Comparison of ENCODE assay signal across 7 cellular contexts in genomic region chr13:20193142-20193923, GRCh38. TPM values are rescaled to one million over a fixed set of nuclear protein-coding genes. Genes with fewer than 3 reads are reported as not detected.
DNase-seq lines count a peak whose midpoint lies in the region; ATAC-seq and TF ChIP-seq lines count a peak whose summit lies in the region.

No MANE protein-coding gene starts in this region.

- intact Hi-C loops in activated T-helper 1 cell treated with anti-CD3 and anti-CD28 coated beads, Interleukin-12 subunit alpha, Interleukin-12 subunit beta, Interleukin-2, Interleukin-4 antibody, amounts not matched to agents 30 ng/mL and 10 ng/mL and 1 ng/mL, durations not matched to agents 14 hours and 24 hours and 36 hours (cut with micrococcal nuclease) = no loop called here
- intact Hi-C loops in stomach (cut with DNase I; ENCODE audit: low total_unique reads) = no loop called here

- peak overlapping the region; percentile 75 for H3K4me3 Mint-ChIP-seq in activated T-helper 1 cell treated with anti-CD3 and anti-CD28 coated beads, Interleukin-12 subunit alpha, Interleukin-12 subunit beta, Interleukin-2, Interleukin-4 antibody, amounts not matched to agents 30 ng/mL and 10 ng/mL and 1 ng/mL, durations not matched to agents 14 hours and 24 hours and 36 hours

- no peaks in the 10 kb centered on the region for H3K9me3 Mint-ChIP-seq in activated T-helper 1 cell treated with anti-CD3 and anti-CD28 coated beads, Interleukin-12 subunit alpha, Interleukin-12 subunit beta, Interleukin-2, Interleukin-4 antibody, amounts not matched to agents 30 ng/mL and 10 ng/mL and 1 ng/mL, durations not matched to agents 14 hours and 24 hours and 36 hours

- no peak overlapping the region for H3K9ac ChIP-seq in iPS-20b (ENCODE audit: low read depth, low read length)

- no peak for TF ChIP-seq RAD21 in Ishikawa (IDR thresholded peaks at IDR 0.05; ENCODE audit: low read depth)

- peak overlapping the region; percentile 55 for H3K4me3 ChIP-seq in iPS-20b (ENCODE audit: low read length)
- peak overlapping the region; percentile 52 to 80 (median 68) for H3K4me3 ChIP-seq in stomach

- H3K27ac ChIP-seq in iPS-20b (ENCODE audit: low read length) = no peak overlapping the region
- H3K27ac ChIP-seq in stomach = no peak overlapping the region

- H3K4me1 ChIP-seq in iPS-20b (ENCODE audit: insufficient read depth, low read length) (peaks cover 11% of the 10 kb centered on the region; the same call in 1 of the 2 replicates), stomach (peaks cover 18 to 31% (median 28%) of the 10 kb centered on the region in 4 donors)

- H3K27ac Mint-ChIP-seq in activated T-helper 1 cell treated with anti-CD3 and anti-CD28 coated beads, Interleukin-12 subunit alpha, Interleukin-12 subunit beta, Interleukin-2, Interleukin-4 antibody, amounts not matched to agents 30 ng/mL and 10 ng/mL and 1 ng/mL, durations not matched to agents 14 hours and 24 hours and 36 hours = no peak overlapping the region

- TF ChIP-seq CTCF in stomach (IDR thresholded peaks at IDR 0.05) = no peak

- 1 to 2% (median 2%) methylated on average over 31 to 54 of the region's 54 CpGs for WGBS in stomach, 5 donors

- H3K27me3 ChIP-seq in iPS-20b (ENCODE audit: insufficient read depth, low read length) = peaks cover 90% of the 10 kb centered on the region
- peaks cover 13 to 66% (median 46%) of the 10 kb centered on the region in 3 donors for H3K27me3 ChIP-seq in stomach

- TF ChIP-seq EP300 in Ishikawa (IDR thresholded peaks at IDR 0.05; ENCODE audit: borderline replicate concordance) (no peak), stomach (IDR thresholded peaks at IDR 0.05) (no peak)

- peaks cover 2% of the 10 kb centered on the region for H3K36me3 Mint-ChIP-seq in activated T-helper 1 cell treated with anti-CD3 and anti-CD28 coated beads, Interleukin-12 subunit alpha, Interleukin-12 subunit beta, Interleukin-2, Interleukin-4 antibody, amounts not matched to agents 30 ng/mL and 10 ng/mL and 1 ng/mL, durations not matched to agents 14 hours and 24 hours and 36 hours (ENCODE audit: low read depth)

- H3K27me3 Mint-ChIP-seq in activated T-helper 1 cell treated with anti-CD3 and anti-CD28 coated beads, Interleukin-12 subunit alpha, Interleukin-12 subunit beta, Interleukin-2, Interleukin-4 antibody, amounts not matched to agents 30 ng/mL and 10 ng/mL and 1 ng/mL, durations not matched to agents 14 hours and 24 hours and 36 hours (ENCODE audit: insufficient read depth) = peaks cover 61% of the 10 kb centered on the region

- peaks cover 24% of the 10 kb centered on the region for H3K4me1 Mint-ChIP-seq in activated T-helper 1 cell treated with anti-CD3 and anti-CD28 coated beads, Interleukin-12 subunit alpha, Interleukin-12 subunit beta, Interleukin-2, Interleukin-4 antibody, amounts not matched to agents 30 ng/mL and 10 ng/mL and 1 ng/mL, durations not matched to agents 14 hours and 24 hours and 36 hours (ENCODE audit: low read depth)

- no peak for TF ChIP-seq POLR2A in stomach (IDR thresholded peaks at IDR 0.05)

- no peak for DNase-seq in activated T-helper 1 cell treated with anti-CD3 and anti-CD28 coated beads, Interleukin-12 subunit alpha, Interleukin-12 subunit beta, Interleukin-2, Interleukin-4 antibody, amounts not matched to agents 30 ng/mL and 10 ng/mL and 1 ng/mL, durations not matched to agents 14 hours and 24 hours and 36 hours (ENCODE audit: low spot score)
- DNase-seq in stomach = no peak
- no peak for DNase-seq in 8988T
- DNase-seq in activated CD4-positive, alpha-beta T cell treated with anti-CD3 and anti-CD28 coated beads for 48 hours = no peak

- no peak for ATAC-seq in GM19467 (IDR thresholded peaks at IDR 0.05; ENCODE audit: unreplicated experiment)

- no peaks in the 10 kb centered on the region for H3K9me3 ChIP-seq in iPS-20b (ENCODE audit: insufficient read depth, low read depth, low read length)
- no peaks in the 10 kb centered on the region for H3K9me3 ChIP-seq in stomach

- H3K36me3 ChIP-seq in iPS-20b (ENCODE audit: insufficient read depth, low read depth, low read length) (no peaks in the 10 kb centered on the region), stomach (peaks cover 0 to 4% (median 0%) of the 10 kb centered on the region in 4 donors)

TF ChIP-seq in Ishikawa, 13 proteins besides CTCF, POLR2A, EP300 and RAD21:
- TF ChIP-seq EGR1 (IDR thresholded peaks at IDR 0.05) = 0 out of 2 replicates have a peak, but pooled peaks have one; percentile 3
- TF ChIP-seq NFIC (IDR thresholded peaks at IDR 0.05) = no peak

RNA-seq across cellular contexts. Expression of gene GJB2, which starts 0.6 kb away (rescaled TPM):
- total RNA-seq in activated T-helper 1 cell treated with anti-CD3 and anti-CD28 coated beads, Interleukin-12 subunit alpha, Interleukin-12 subunit beta, Interleukin-2, Interleukin-4 antibody, amounts not matched to agents 30 ng/mL and 10 ng/mL and 1 ng/mL, durations not matched to agents 14 hours and 24 hours and 36 hours = 2.9 TPM in 2 replicates
- total RNA-seq in stomach = 10 to 100 TPM in 1 of 5 donors, 1 to 10 TPM in 2, under 1 TPM in 1, not detected in 1; 0.58 to 10.4 (median 3.0) TPM
- polyA plus RNA-seq in stomach = 100 to 1,000 TPM in 1 of 3 donors, 1 to 10 TPM in 1, under 1 TPM in 1; 0.76 to 102 (median 2.3) TPM

RNA-seq across cellular contexts. Expression of gene GJA3, which starts 32.5 kb away (rescaled TPM):
- total RNA-seq in activated T-helper 1 cell treated with anti-CD3 and anti-CD28 coated beads, Interleukin-12 subunit alpha, Interleukin-12 subunit beta, Interleukin-2, Interleukin-4 antibody, amounts not matched to agents 30 ng/mL and 10 ng/mL and 1 ng/mL, durations not matched to agents 14 hours and 24 hours and 36 hours = not detected in 2 replicates
- total RNA-seq in stomach = under 1 TPM in 1 of 5 donors, not detected in 4; 0.14 TPM
- under 1 TPM in 1 of 3 donors, not detected in 2; 0.13 TPM for polyA plus RNA-seq in stomach

RNA-seq across cellular contexts. Expression of gene GJB6, which starts 38.8 kb away (rescaled TPM):
- 0.76 and 0.99 TPM in 2 replicates for total RNA-seq in activated T-helper 1 cell treated with anti-CD3 and anti-CD28 coated beads, Interleukin-12 subunit alpha, Interleukin-12 subunit beta, Interleukin-2, Interleukin-4 antibody, amounts not matched to agents 30 ng/mL and 10 ng/mL and 1 ng/mL, durations not matched to agents 14 hours and 24 hours and 36 hours
- under 1 TPM in 1 of 5 donors, not detected in 4; 0.73 TPM for total RNA-seq in stomach
- polyA plus RNA-seq in stomach = 10 to 100 TPM in 1 of 3 donors, 1 to 10 TPM in 1, not detected in 1; 1.5 to 41.6 TPM
